11 cellular contexts compared by ENCODE assay signal in the genomic region with DNA sequence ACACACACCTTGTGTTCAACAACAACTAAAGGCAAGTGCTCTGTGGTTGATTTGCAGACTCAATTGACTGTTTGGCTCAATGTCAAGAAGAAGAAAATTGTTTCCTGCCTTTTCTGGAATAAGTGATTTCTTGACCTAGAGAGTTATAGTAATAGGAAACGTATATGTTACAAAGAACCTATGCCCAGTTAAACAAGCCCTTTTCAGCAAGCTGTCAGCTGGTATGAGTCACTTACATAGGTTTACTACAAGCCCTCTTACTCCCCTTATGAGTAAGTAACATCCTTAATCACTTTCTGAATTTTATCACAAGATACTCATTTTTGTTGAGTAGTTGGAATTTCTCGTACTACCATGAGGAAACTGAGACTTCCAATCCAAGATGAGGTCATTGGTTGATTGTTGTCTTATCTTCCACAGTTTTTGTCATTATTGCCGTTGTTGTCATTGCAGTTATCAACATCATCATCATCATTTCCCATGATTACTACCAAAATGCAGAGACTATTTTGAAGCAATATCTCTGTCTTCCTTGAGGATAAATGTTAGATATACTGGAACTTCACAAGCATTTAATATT.
A peak's percentile ranks its signal among the peaks of the same experiment; 100 is the strongest.
DNase-seq lines count a peak whose midpoint lies in the region; ATAC-seq lines count a peak whose summit lies in the region.
"Had no signal": no experiment of that assay in that cellular context is flagged by ENCODE, and none has a peak within 500 bp of the region (broad histone marks: within the 10 kb centered on the region; RNA-seq: fewer than 3 reads in every experiment).

No MANE protein-coding gene starts in this region.

- H3K4me3 Mint-ChIP-seq in activated CD8-positive, alpha-beta memory T cell treated with anti-CD3 and anti-CD28 coated beads, Interleukin-2, amount 10 ng/mL, durations not matched to agents 7 days and 5 days: no peak overlapping the region
- H3K4me3 Mint-ChIP-seq: naive B cell had no signal

- no peaks in the 10 kb centered on the region for H3K36me3 Mint-ChIP-seq in activated CD8-positive, alpha-beta memory T cell treated with anti-CD3 and anti-CD28 coated beads, Interleukin-2, amount 10 ng/mL, durations not matched to agents 7 days and 5 days
- H3K36me3 Mint-ChIP-seq: naive B cell had no signal

- H3K9me3 Mint-ChIP-seq in activated CD8-positive, alpha-beta memory T cell treated with anti-CD3 and anti-CD28 coated beads, Interleukin-2, amount 10 ng/mL, durations not matched to agents 7 days and 5 days (ENCODE audit: low read depth): no peaks in the 10 kb centered on the region
- H3K9me3 Mint-ChIP-seq: naive B cell had no signal

- H3K27ac Mint-ChIP-seq in activated CD8-positive, alpha-beta memory T cell treated with anti-CD3 and anti-CD28 coated beads, Interleukin-2, amount 10 ng/mL, durations not matched to agents 7 days and 5 days: no peak overlapping the region
- H3K27ac Mint-ChIP-seq: naive B cell had no signal

- H3K27me3 Mint-ChIP-seq in activated CD8-positive, alpha-beta memory T cell treated with anti-CD3 and anti-CD28 coated beads, Interleukin-2, amount 10 ng/mL, durations not matched to agents 7 days and 5 days: no peaks in the 10 kb centered on the region

- no peaks in the 10 kb centered on the region for H3K4me1 Mint-ChIP-seq in activated CD8-positive, alpha-beta memory T cell treated with anti-CD3 and anti-CD28 coated beads, Interleukin-2, amount 10 ng/mL, durations not matched to agents 7 days and 5 days
- H3K4me1 Mint-ChIP-seq: naive B cell had no signal

- CTCF ChIA-PET in activated CD8-positive, alpha-beta memory T cell treated with anti-CD3 and anti-CD28 coated beads, Interleukin-2, amount 10 ng/mL, durations not matched to agents 7 days and 5 days (lab: Charles Lee): no interaction called here

- no peak for DNase-seq in activated CD8-positive, alpha-beta memory T cell treated with anti-CD3 and anti-CD28 coated beads, Interleukin-2, amount 10 ng/mL, durations not matched to agents 7 days and 5 days
- DNase-seq in activated CD8-positive, alpha-beta memory T cell treated with anti-CD3 and anti-CD28 coated beads, Interleukin-2, amount 50 U/mL, for 4 hours: no peak
- DNase-seq in iris pigment epithelial cell (ENCODE audit: low read depth) (peak; percentile 60), mucosa of gallbladder (ENCODE audit: low spot score) (no peak), caudate nucleus (lab: John Stamatoyannopoulos, UW) (no peak)
- no peak for DNase-seq in stimulated activated naive CD4-positive, alpha-beta T cell (lab: John Stamatoyannopoulos, UW)
- DNase-seq: DND-41; effector CD8-positive, alpha-beta T cell; naive B cell had no signal

- H3K27ac ChIP-seq in caudate nucleus (ENCODE audit: low read depth, low read length): no peak overlapping the region

- peak; percentile 55 for ATAC-seq in activated CD8-positive, alpha-beta memory T cell treated with anti-CD3 and anti-CD28 coated beads, Interleukin-2, amount 10 ng/mL, durations not matched to agents 7 days and 5 days
- peak; percentile 55 for ATAC-seq in HG02588 (IDR thresholded peaks at IDR 0.05; ENCODE audit: unreplicated experiment)
- ATAC-seq in HG03565 (IDR thresholded peaks at IDR 0.05; ENCODE audit: unreplicated experiment): peak; percentile 53
